In the genomic region with DNA sequence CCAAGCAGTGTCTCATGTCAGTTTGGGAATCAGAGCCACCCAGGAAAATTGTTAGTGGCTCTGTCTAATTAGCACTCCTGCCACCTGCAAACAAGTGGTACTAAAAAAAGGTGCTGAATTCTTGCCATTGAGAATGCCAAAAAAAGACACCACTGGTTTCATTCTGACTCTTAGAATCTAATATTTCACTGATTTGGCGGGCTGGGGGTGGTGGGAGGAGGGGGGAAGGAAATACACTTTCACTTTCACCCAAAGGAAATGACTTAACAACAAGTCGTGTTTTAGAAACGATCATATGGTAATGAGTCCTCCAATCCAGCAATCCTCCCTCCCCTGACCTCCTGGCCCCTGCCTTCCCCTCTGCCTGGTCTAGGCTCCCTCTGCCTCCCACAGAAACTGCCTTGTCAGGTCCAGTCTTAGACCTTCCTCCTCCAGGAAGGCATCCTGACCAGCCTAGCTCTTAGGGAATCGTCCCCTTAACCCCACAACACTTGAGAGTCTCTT, we compare ENCODE assay signal across 8 cellular contexts. TPM values are rescaled to one million over a fixed set of nuclear protein-coding genes. Genes with fewer than 3 reads are reported as not detected.
A peak's percentile ranks its signal among the peaks of the same experiment; 100 is the strongest.
DNase-seq lines count a peak whose midpoint lies in the region; ATAC-seq and TF ChIP-seq lines count a peak whose summit lies in the region.

No MANE protein-coding gene starts in this region.

- ATAC-seq in GM21515 (IDR thresholded peaks at IDR 0.05; ENCODE audit: unreplicated experiment) = peak; percentile 34
- no peak for ATAC-seq in stimulated activated effector memory CD8-positive, alpha-beta T cell treated with anti-CD3 and anti-CD28 coated beads, Interleukin-12 subunit alpha, Interleukin-12 subunit beta, amount 100 ng/mL, for 72 hours

- H3K9ac ChIP-seq in Karpas-422 (ENCODE audit: low read length) = peak overlapping the region; percentile 65

- H3K27me3 Mint-ChIP-seq in Calu3 (ENCODE audit: unreplicated experiment) = no peaks in the 10 kb centered on the region

- H3K9me3 Mint-ChIP-seq in Calu3 (ENCODE audit: low read depth, unreplicated experiment) = peaks cover 3% of the 10 kb centered on the region
- no peaks in the 10 kb centered on the region for H3K9me3 Mint-ChIP-seq in stimulated activated effector memory CD8-positive, alpha-beta T cell treated with anti-CD3 and anti-CD28 coated beads, Interleukin-12 subunit alpha, Interleukin-12 subunit beta, amount 100 ng/mL, for 72 hours

- peaks cover 27% of the 10 kb centered on the region for H3K36me3 Mint-ChIP-seq in Calu3 (ENCODE audit: insufficient read depth, unreplicated experiment)
- no peaks in the 10 kb centered on the region for H3K36me3 Mint-ChIP-seq in stimulated activated effector memory CD8-positive, alpha-beta T cell treated with anti-CD3 and anti-CD28 coated beads, Interleukin-12 subunit alpha, Interleukin-12 subunit beta, amount 100 ng/mL, for 72 hours

- H3K27me3 ChIP-seq in Karpas-422 (ENCODE audit: low read length) (no peaks in the 10 kb centered on the region), osteoblast (ENCODE audit: insufficient read depth, low read length) (peaks cover 2% of the 10 kb centered on the region)

- in situ Hi-C loops in G401 (cut with HindIII; ENCODE audit: low sequenced_read_pairs) = no loop called here

- H4K20me1 ChIP-seq in Karpas-422 (ENCODE audit: insufficient read depth, low read depth, low read length) = no peaks in the 10 kb centered on the region
- H4K20me1 ChIP-seq in osteoblast (ENCODE audit: insufficient read depth, low read length) = no peaks in the 10 kb centered on the region

- peak overlapping the region; percentile 85 for H3K4me2 ChIP-seq in Karpas-422 (ENCODE audit: low read depth, low read length, poor library complexity, severe bottlenecking)
- H3K4me2 ChIP-seq in osteoblast (ENCODE audit: insufficient read depth, low read length) = peak overlapping the region; percentile 37

- no peaks in the 10 kb centered on the region for H3K9me3 ChIP-seq in Karpas-422 (ENCODE audit: low read length)
- no peaks in the 10 kb centered on the region for H3K9me3 ChIP-seq in osteoblast (ENCODE audit: low read depth, low read length)

- H3K4me1 ChIP-seq in Karpas-422 (ENCODE audit: low read length) = peaks cover 61% of the 10 kb centered on the region
- H3K4me1 ChIP-seq in osteoblast (ENCODE audit: insufficient read depth, low read length) = peaks cover 12% of the 10 kb centered on the region

- DNase-seq in Calu3 = peak; percentile 66
- no peak for DNase-seq in Karpas-422
- DNase-seq in activated naive CD4-positive, alpha-beta T cell treated with Interleukin-2 at 50 U/mL for 16 hours = peak; percentile 36
- no peak for DNase-seq in osteoblast (ENCODE audit: insufficient read length, low spot score, missing footprints)
- DNase-seq in G401 (ENCODE audit: low spot score) = no peak
- DNase-seq in stimulated activated effector memory CD8-positive, alpha-beta T cell treated with anti-CD3 and anti-CD28 coated beads, Interleukin-12 subunit alpha, Interleukin-12 subunit beta, amount 100 ng/mL, for 72 hours (ENCODE audit: low spot score in 2 of 2) = no peak
- no peak for DNase-seq in GF-D8 (lab: John Stamatoyannopoulos, UW)

- H3K4me3 ChIP-seq in Karpas-422 (ENCODE audit: low read length) (peak overlapping the region; percentile 63), osteoblast (ENCODE audit: insufficient read depth, low read length) (no peak overlapping the region)

- TF ChIP-seq CTCF in Calu3 (IDR thresholded peaks at IDR 0.05; ENCODE audit: unreplicated experiment) (no peak), osteoblast (IDR thresholded peaks at IDR 0.05; ENCODE audit: extremely low read depth, low read depth, low read length) (no peak)

- H3K4me1 Mint-ChIP-seq in Calu3 (ENCODE audit: low read depth, unreplicated experiment) = peaks cover 53% of the 10 kb centered on the region
- peaks cover 16% of the 10 kb centered on the region for H3K4me1 Mint-ChIP-seq in stimulated activated effector memory CD8-positive, alpha-beta T cell treated with anti-CD3 and anti-CD28 coated beads, Interleukin-12 subunit alpha, Interleukin-12 subunit beta, amount 100 ng/mL, for 72 hours

- peak overlapping the region; percentile 77 for H3K4me3 Mint-ChIP-seq in Calu3 (ENCODE audit: low read depth, unreplicated experiment)
- no peak overlapping the region for H3K4me3 Mint-ChIP-seq in stimulated activated effector memory CD8-positive, alpha-beta T cell treated with anti-CD3 and anti-CD28 coated beads, Interleukin-12 subunit alpha, Interleukin-12 subunit beta, amount 100 ng/mL, for 72 hours

- H3K79me2 ChIP-seq in Karpas-422 (ENCODE audit: low read length) (no peaks in the 10 kb centered on the region), osteoblast (ENCODE audit: insufficient read depth, low read length) (no peaks in the 10 kb centered on the region)

- peak overlapping the region; percentile 28; the same call in 1 of the 2 replicates for H2AFZ ChIP-seq in Karpas-422 (ENCODE audit: low read length)
- H2AFZ ChIP-seq in osteoblast (ENCODE audit: low read length) = no peak overlapping the region

- CTCF ChIA-PET in Calu3 (lab: Charles Lee) = no interaction called here

- peak overlapping the region; percentile 93; the same call in 1 of the 2 replicates for H3K27ac ChIP-seq in Karpas-422 (ENCODE audit: low read length)
- no peak overlapping the region for H3K27ac ChIP-seq in osteoblast (ENCODE audit: low read depth, low read length)

- intact Hi-C loops in Calu3 (cut with micrococcal nuclease; ENCODE audit: unreplicated experiment) = no loop called here

- H3K9me2 ChIP-seq in Karpas-422 (replicated peaks; ENCODE audit: insufficient read depth, low read length) = no peaks in the 10 kb centered on the region

- no peaks in the 10 kb centered on the region for H3K36me3 ChIP-seq in Karpas-422 (ENCODE audit: insufficient read depth, low read length)
- no peaks in the 10 kb centered on the region for H3K36me3 ChIP-seq in osteoblast (ENCODE audit: insufficient read depth, low read length)

- H3K27ac Mint-ChIP-seq in Calu3 (ENCODE audit: unreplicated experiment) = peak overlapping the region; percentile 99
- H3K27ac Mint-ChIP-seq in stimulated activated effector memory CD8-positive, alpha-beta T cell treated with anti-CD3 and anti-CD28 coated beads, Interleukin-12 subunit alpha, Interleukin-12 subunit beta, amount 100 ng/mL, for 72 hours = no peak overlapping the region

- TSS peak; percentile 74 for BruUV-seq in Calu3 (replicated peaks; lab: Mats Ljungman, UMichigan)

RNA-seq across cellular contexts. Expression of a gene that starts 4.4 kb away (rescaled TPM):
- total RNA-seq in Calu3 (2022) = 11.9 and 12.4 TPM in 2 replicates
- total RNA-seq in Karpas-422 (2014; rRNA removed; shearing (Covaris generic); ENCODE audit: low replicate concordance) = 3.2 and 3.8 TPM in 2 replicates
- 1.5 and 3.3 TPM in 2 replicates for total RNA-seq in osteoblast
- not detected in 2 replicates for total RNA-seq in G401 (2014; rRNA removed; shearing (Covaris generic))

Comparison
In these comparisons a context has a peak if more than half of its experiments do, and no peak if none do; other contexts are left out.
1. DNase-seq: peak in Calu3 (single experiment) and activated naive CD4-positive, alpha-beta T cell treated with Interleukin-2 at 50 U/mL for 16 hours (single experiment); none in Karpas-422 (single experiment), osteoblast (single experiment), G401 (single experiment), stimulated activated effector memory CD8-positive, alpha-beta T cell treated with anti-CD3 and anti-CD28 coated beads, Interleukin-12 subunit alpha, Interleukin-12 subunit beta, amount 100 ng/mL, for 72 hours (0 of 2) and GF-D8 (single experiment).